1 cellular context compared by ENCODE assay signal in the genomic region with DNA sequence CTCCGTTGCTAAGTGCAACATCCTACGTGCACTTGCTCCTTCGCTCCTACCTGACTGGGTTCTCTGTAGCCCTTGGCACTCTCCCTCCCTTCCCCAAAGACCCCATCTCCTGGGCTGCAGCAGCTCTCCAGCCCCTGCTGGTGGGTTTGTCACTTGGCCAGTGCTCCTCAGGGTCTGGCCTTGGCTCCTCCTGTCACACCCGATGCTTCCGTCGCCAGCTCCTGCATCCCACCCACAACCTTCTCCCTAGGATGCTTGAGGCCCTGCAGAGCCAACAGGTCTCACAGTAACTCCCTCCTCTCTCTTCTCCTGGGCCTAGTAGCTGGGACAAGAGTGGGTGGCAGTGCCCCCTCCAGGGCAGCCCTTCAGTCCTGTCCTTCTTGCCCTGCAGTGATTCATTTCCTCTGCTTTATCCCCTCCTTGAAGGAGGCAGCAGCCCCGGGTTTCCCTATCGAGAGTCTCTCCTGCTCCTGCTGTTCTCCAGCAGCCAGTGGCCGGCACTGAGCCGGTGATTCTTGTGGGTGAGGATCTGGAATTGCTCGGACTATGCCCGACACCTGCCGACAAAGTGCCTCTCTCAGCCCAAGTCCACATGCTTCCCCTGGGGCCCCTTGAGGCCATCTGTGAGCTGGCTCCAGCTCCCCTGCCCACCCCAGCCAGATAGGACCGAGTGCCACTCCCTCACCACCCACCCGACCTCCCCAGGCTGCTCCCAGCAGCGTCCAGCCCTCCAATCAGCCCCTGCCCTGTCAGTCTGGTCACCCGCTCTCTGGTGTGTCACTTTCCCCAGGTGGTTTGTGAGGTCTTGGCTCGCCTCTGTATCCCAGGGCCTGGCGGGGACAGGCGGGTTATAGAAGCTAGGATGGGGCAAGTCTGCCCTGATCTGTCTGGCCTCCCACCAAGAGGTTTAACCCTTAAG.
TF ChIP-seq lines count a peak whose summit lies in the region.

No MANE protein-coding gene starts in this region.

TF ChIP-seq in IMR-90, 13 proteins besides CTCF, POLR2A, EP300 and RAD21:
- no peak for TF ChIP-seq FOS (IDR thresholded peaks at IDR 0.05; ENCODE audit: low read depth, low read length)
- TF ChIP-seq MAZ (IDR thresholded peaks at IDR 0.05; ENCODE audit: borderline replicate concordance, low read depth, low read length): no peak
